ENCODE assay signal across 9 cellular contexts in genomic region chr14:77014004-77014604, GRCh38. TPM values are rescaled to one million over a fixed set of nuclear protein-coding genes. Genes with fewer than 3 reads are reported as not detected.
DNase-seq lines count a peak whose midpoint lies in the region; ATAC-seq and TF ChIP-seq lines count a peak whose summit lies in the region.
"Had no signal": no experiment of that assay in that cellular context is flagged by ENCODE, and none has a peak within 500 bp of the region (broad histone marks: within the 10 kb centered on the region; RNA-seq: fewer than 3 reads in every experiment).

No MANE protein-coding gene starts in this region.

- CTCF ChIA-PET in T-cell (lab: Charles Lee), result interaction anchor here in 1 of 2 donors (0.7 kb wide), 1 partner anchor 183 kb away, joined by 4 read pairs; no protein-coding TSS in a partner anchor

- peak overlapping the region; percentile 14 for H3K9ac ChIP-seq in adipocyte (ENCODE audit: low read length)

- H3K27ac Mint-ChIP-seq in T-cell, result no peak overlapping the region

- POLR2A ChIA-PET in T-cell (lab: Charles Lee), result no interaction called here

- intact Hi-C loops in heart right ventricle (cut with DNase I) (loop anchor here in 1 of 10 donors (5.0 kb wide), 1 partner anchor 52 kb away; no protein-coding TSS in a partner anchor), ovary (cut with DNase I) (loop anchor here in 2 of 4 donors (5.0 kb wide), 2 partner anchors 47 to 52 kb away; no protein-coding TSS in a partner anchor)

- H3K4me1 ChIP-seq in adipocyte (ENCODE audit: control insufficient read depth, insufficient read depth, low read length), result peaks cover 55% of the 10 kb centered on the region
- peaks cover 0 to 22% (median 12%) of the 10 kb centered on the region in 9 donors for H3K4me1 ChIP-seq in heart right ventricle
- peaks cover 11% of the 10 kb centered on the region for H3K4me1 ChIP-seq in ovary (ENCODE audit: insufficient read depth)

- no peaks in the 10 kb centered on the region for H3K36me3 Mint-ChIP-seq in T-cell

- no peak for TF ChIP-seq EP300 in ovary (IDR thresholded peaks at IDR 0.05)

- peaks cover 11 to 24% (median 23%) of the 10 kb centered on the region in 3 donors for H3K4me1 Mint-ChIP-seq in T-cell

- no peaks in the 10 kb centered on the region for H3K9me3 Mint-ChIP-seq in T-cell

- H3K9me3 ChIP-seq in adipocyte (ENCODE audit: control insufficient read depth, low read length) (no peaks in the 10 kb centered on the region), heart right ventricle (no peaks in the 10 kb centered on the region), ovary (no peaks in the 10 kb centered on the region)

- no peak for TF ChIP-seq POLR2A in ovary (IDR thresholded peaks at IDR 0.05)

- peak; percentile 88 to 97 (median 94) for ATAC-seq in heart right ventricle
- no peak for ATAC-seq in T-cell (replicated peaks in 1 of 4)

- H3K27me3 ChIP-seq in adipocyte (replicated peaks; ENCODE audit: control insufficient read depth, insufficient read depth, low read length), result no peaks in the 10 kb centered on the region
- H3K27me3 ChIP-seq in heart right ventricle, result no peaks in the 10 kb centered on the region
- H3K27me3 ChIP-seq in ovary, result no peaks in the 10 kb centered on the region

- DNase-seq in AG20443 (ENCODE audit: low spot score), result peak; percentile 53
- DNase-seq in adipocyte (ENCODE audit: low read depth), result peak; percentile 49
- DNase-seq in heart right ventricle, result peak; percentile 55 to 80
- DNase-seq in ovary, result peak; percentile 74 to 87 (median 81)
- DNase-seq in NCI-H187 (lab: John Stamatoyannopoulos, UW), result no peak
- no peak for DNase-seq in T-cell
- no peak for DNase-seq in NCI-H226
- no peak for DNase-seq in HuH-7.5 (ENCODE audit: low spot score)
- DNase-seq: NCI-H146 had no signal

- TF ChIP-seq CTCF in heart right ventricle (IDR thresholded peaks at IDR 0.05) (no peak), ovary (IDR thresholded peaks at IDR 0.05) (no peak)

- no peak overlapping the region for H3K4me3 ChIP-seq in adipocyte (ENCODE audit: low read length)
- no peak overlapping the region for H3K4me3 ChIP-seq in heart right ventricle
- H3K4me3 ChIP-seq in ovary, result no peak overlapping the region

- H3K27ac ChIP-seq in heart right ventricle (peak overlapping the region in 8 of 10 donors; percentile 63 to 82 (median 76)), ovary (peak overlapping the region in 1 of 2 donors; percentile 29)

- no peaks in the 10 kb centered on the region for H3K36me3 ChIP-seq in adipocyte (ENCODE audit: control insufficient read depth, insufficient read depth, low read length, severe bottlenecking)
- H3K36me3 ChIP-seq in heart right ventricle, result no peaks in the 10 kb centered on the region
- no peaks in the 10 kb centered on the region for H3K36me3 ChIP-seq in ovary

- no peaks in the 10 kb centered on the region for H3K27me3 Mint-ChIP-seq in T-cell

- H3K4me3 Mint-ChIP-seq in T-cell, result no peak overlapping the region

- 32 to 37% methylated on average over 9 of the region's 9 CpGs for WGBS in heart right ventricle, 2 donors
- 19 to 22% (median 21%) methylated on average over 9 of the region's 9 CpGs for whole genome bisulfite sequencing in ovary, 3 donors

RNA-seq across cellular contexts. Expression of gene IRF2BPL, which starts 14.4 kb away (rescaled TPM):
- total RNA-seq in heart right ventricle, result 10 to 100 TPM; 25.1 to 66.6 (median 36.4) TPM
- polyA plus RNA-seq in heart right ventricle, result 10 to 100 TPM in 1 of 2 donors, 1 to 10 TPM in 1; 6.6 to 15.4 TPM
- 100 to 1,000 TPM in 2 of 7 donors, 10 to 100 TPM in 5; 52.2 to 126 (median 78.4) TPM for total RNA-seq in ovary
- 10 to 100 TPM; 14.1 to 35.0 TPM for polyA plus RNA-seq in ovary
- total RNA-seq in T-cell, result 10 to 100 TPM; 32.6 to 50.4 (median 38.8) TPM

Comparison
In these comparisons a context has a peak if more than half of its experiments do, and no peak if none do; other contexts are left out.
1. DNase-seq: peak in AG20443 (single experiment), adipocyte (single experiment), heart right ventricle (2 of 2) and ovary (5 of 5); none in NCI-H187 (0 of 2), T-cell (0 of 34), NCI-H226 (single experiment) and HuH-7.5 (single experiment).
2. ATAC-seq: peak in heart right ventricle (8 of 8); none in T-cell (0 of 4).